Comparison of ENCODE assay signal across 14 cellular contexts in the genomic region with DNA sequence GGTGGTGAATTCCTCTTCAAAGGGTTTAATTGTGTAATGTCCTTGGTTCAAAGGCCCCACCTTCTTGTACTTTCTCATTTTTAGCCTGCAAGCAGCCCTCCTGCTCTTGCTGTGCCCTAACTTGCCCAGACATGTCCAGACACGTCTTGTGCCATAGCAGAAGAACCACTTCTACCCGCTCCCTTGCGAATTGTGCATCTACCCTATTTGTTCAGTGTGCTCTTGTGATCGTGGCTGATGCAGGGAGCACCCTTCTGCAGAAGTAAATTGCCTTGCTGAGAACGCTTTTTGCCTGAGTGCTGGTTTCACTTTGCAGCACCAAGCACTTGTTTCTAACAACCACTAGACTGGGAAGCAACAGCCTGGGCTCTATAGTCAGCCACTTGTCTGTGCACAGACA.
A peak's percentile ranks its signal among the peaks of the same experiment; 100 is the strongest.
DNase-seq lines count a peak whose midpoint lies in the region; ATAC-seq, FAIRE-seq and TF ChIP-seq lines count a peak whose summit lies in the region.
"Had no signal": no experiment of that assay in that cellular context is flagged by ENCODE, and none has a peak within 500 bp of the region (broad histone marks: within the 10 kb centered on the region; RNA-seq: fewer than 3 reads in every experiment).

No MANE protein-coding gene starts in this region.

- no peaks in the 10 kb centered on the region for H3K27me3 ChIP-seq in K562 (ENCODE audit: control insufficient read depth in 2 of 2, insufficient read depth in 2 of 2, low read length in 2 of 2)
- H3K27me3 ChIP-seq: brain microvascular endothelial cell, heart left ventricle, suprapubic skin had no signal

- FAIRE-seq in K562 (lab: Jason Lieb, UNC) = no peak

- no peak overlapping the region for H3K4me3 ChIP-seq in K562
- H3K4me3 ChIP-seq: heart left ventricle, suprapubic skin had no signal

- ATAC-seq in K562 (no peak), HG03520 (IDR thresholded peaks at IDR 0.05; ENCODE audit: unreplicated experiment) (no peak)
- ATAC-seq: heart left ventricle had no signal

- no TSS peak for BruUV-seq in K562 (replicated peaks; lab: Mats Ljungman, UMichigan)

- no peak for TF ChIP-seq CTCF in K562 (IDR thresholded peaks at IDR 0.05 in 2 of 3, conservative IDR thresholded peaks at IDR 0.05 in 1 of 3; ENCODE audit: insufficient read depth in 2 of 3, low read depth in 1 of 3, low read length in 3 of 3)

- no peak overlapping the region for H3K27ac ChIP-seq in K562 (ENCODE audit: extremely low read depth, low read depth, low read length)
- H3K27ac ChIP-seq: brain microvascular endothelial cell, heart left ventricle, suprapubic skin had no signal

- peak; percentile 1 for DNase-seq in NCI-H1105 (lab: John Stamatoyannopoulos, UW)
- DNase-seq in NCI-H1105 treated with DMSO at 0.1 percent for 48 hours (lab: John Stamatoyannopoulos, UW) = no peak
- DNase-seq in LHCN-M2 (ENCODE audit: low read depth) = peak; percentile 31
- no peak for DNase-seq in K562 (ENCODE audit: extremely low read depth in 1 of 4, low spot score in 3 of 4)
- peak; percentile 85 for DNase-seq in islet precursor cell
- no peak for DNase-seq in NCI-H226
- no peak for DNase-seq in T-helper 1 cell
- DNase-seq: activated CD4-positive, alpha-beta T cell treated with anti-CD3 and anti-CD28 coated beads, Interleukin-2, amount 50 U/mL, for 1 hour; brain microvascular endothelial cell; HCEC 1CT; heart left ventricle; stimulated activated CD4-positive, alpha-beta T cell treated with anti-CD3 and anti-CD28 coated beads, Interleukin-15, amount 100 ng/mL, for 24 hours had no signal

- H2AFZ ChIP-seq in K562 (ENCODE audit: low read depth, low read length) = no peak overlapping the region

- CTCF ChIA-PET in K562 (lab: Yijun Ruan, JAX; ENCODE audit: low intra/inter-chr PET ratio) = no interaction called here

- H3K4me2 ChIP-seq in K562 (ENCODE audit: insufficient read depth, low read length) = no peak overlapping the region

- no peaks in the 10 kb centered on the region for H3K79me2 ChIP-seq in K562 (ENCODE audit: control insufficient read depth, insufficient read depth, low read length)

- H3K36me3 ChIP-seq in K562 (ENCODE audit: control insufficient read depth, insufficient read depth, low read length) = no peaks in the 10 kb centered on the region
- H3K36me3 ChIP-seq: brain microvascular endothelial cell, suprapubic skin had no signal

- H3K9me3 ChIP-seq in K562 (replicated peaks; ENCODE audit: control insufficient read depth, insufficient read depth, low read depth, low read length) = 0 out of 2 replicates have a peak, but pooled peaks cover 4% of the 10 kb centered on the region

- no peak for TF ChIP-seq EP300 in K562 (IDR thresholded peaks at IDR 0.05; ENCODE audit: low read length)

- no peak overlapping the region for H3K9ac ChIP-seq in K562 (ENCODE audit: insufficient read depth in 1 of 2, low read depth in 2 of 2, low read length in 2 of 2)

- no peaks in the 10 kb centered on the region for H4K20me1 ChIP-seq in K562 (replicated peaks; ENCODE audit: control insufficient read depth, insufficient read depth, low read length)

- TF ChIP-seq POLR2A in K562 (conservative IDR thresholded peaks at IDR 0.05) = no peak

- TF ChIP-seq RAD21 in K562 (CRISPR knock-in tag; conservative IDR thresholded peaks at IDR 0.05 in 1 of 2, IDR thresholded peaks at IDR 0.05 in 1 of 2) = no peak

- H3K9me1 ChIP-seq in K562 (ENCODE audit: control insufficient read depth, insufficient read depth, low read length) = no peaks in the 10 kb centered on the region

- intact Hi-C loops in K562 (cut with micrococcal nuclease) = no loop called here

- WGBS in K562 (ENCODE audit: insufficient coverage, low coverage, missing lambda C conversion rate) = 2% methylated on average over 5 of the region's 5 CpGs

- no peaks in the 10 kb centered on the region for H3K4me1 ChIP-seq in K562 (replicated peaks in 1 of 2; ENCODE audit: control insufficient read depth in 2 of 2, insufficient read depth in 2 of 2, low read length in 2 of 2)
- H3K4me1 ChIP-seq: suprapubic skin had no signal

- POLR2A ChIA-PET in K562 (lab: Yijun Ruan, JAX) = no interaction called here

- in situ Hi-C loops in K562 (cut with MboI) = no loop called here

TF ChIP-seq in K562, 482 proteins besides CTCF, POLR2A, EP300 and RAD21:
- peak; percentile 90 for TF ChIP-seq ZNF561 (CRISPR knock-in tag; conservative IDR thresholded peaks at IDR 0.05)
- 0 out of 2 replicates have a peak, but pooled peaks have one; percentile 58 for TF ChIP-seq CBX1 (IDR thresholded peaks at IDR 0.05; ENCODE audit: low read depth)
- TF ChIP-seq, protein P1, sequence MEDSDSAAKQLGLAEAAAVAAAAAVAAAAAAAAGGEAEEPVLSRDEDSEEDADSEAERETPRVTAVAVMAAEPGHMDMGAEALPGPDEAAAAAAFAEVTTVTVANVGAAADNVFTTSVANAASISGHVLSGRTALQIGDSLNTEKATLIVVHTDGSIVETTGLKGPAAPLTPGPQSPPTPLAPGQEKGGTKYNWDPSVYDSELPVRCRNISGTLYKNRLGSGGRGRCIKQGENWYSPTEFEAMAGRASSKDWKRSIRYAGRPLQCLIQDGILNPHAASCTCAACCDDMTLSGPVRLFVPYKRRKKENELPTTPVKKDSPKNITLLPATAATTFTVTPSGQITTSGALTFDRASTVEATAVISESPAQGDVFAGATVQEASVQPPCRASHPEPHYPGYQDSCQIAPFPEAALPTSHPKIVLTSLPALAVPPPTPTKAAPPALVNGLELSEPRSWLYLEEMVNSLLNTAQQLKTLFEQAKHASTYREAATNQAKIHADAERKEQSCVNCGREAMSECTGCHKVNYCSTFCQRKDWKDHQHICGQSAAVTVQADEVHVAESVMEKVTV (CRISPR knock-in tag; IDR thresholded peaks at IDR 0.05) = no peak
- TF ChIP-seq ZEB2 (IDR thresholded peaks at IDR 0.05) = peak; percentile 43; the same call in 1 of the 2 replicates
- TF ChIP-seq PCBP2 (IDR thresholded peaks at IDR 0.05; ENCODE audit: low read depth, low read length, poor library complexity, severe bottlenecking) = no peak
- TF ChIP-seq TEAD2 (tag; IDR thresholded peaks at IDR 0.05) = no peak
- peak; percentile 87 for TF ChIP-seq TRIM28 (IDR thresholded peaks at IDR 0.05)
- TF ChIP-seq, protein P2, sequence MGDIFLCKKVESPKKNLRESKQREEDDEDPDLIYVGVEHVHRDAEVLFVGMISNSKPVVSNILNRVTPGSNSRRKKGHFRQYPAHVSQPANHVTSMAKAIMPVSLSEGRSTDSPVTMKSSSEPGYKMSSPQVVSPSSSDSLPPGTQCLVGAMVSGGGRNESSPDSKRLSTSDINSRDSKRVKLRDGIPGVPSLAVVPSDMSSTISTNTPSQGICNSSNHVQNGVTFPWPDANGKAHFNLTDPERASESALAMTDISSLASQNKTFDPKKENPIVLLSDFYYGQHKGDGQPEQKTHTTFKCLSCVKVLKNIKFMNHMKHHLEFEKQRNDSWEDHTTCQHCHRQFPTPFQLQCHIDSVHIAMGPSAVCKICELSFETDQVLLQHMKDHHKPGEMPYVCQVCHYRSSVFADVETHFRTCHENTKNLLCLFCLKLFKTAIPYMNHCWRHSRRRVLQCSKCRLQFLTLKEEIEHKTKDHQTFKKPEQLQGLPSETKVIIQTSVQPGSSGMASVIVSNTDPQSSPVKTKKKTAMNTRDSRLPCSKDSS (IDR thresholded peaks at IDR 0.05; ENCODE audit: low read depth, partially characterized antibody) = peak; percentile 91
- TF ChIP-seq ZNF41 (CRISPR knock-in tag; conservative IDR thresholded peaks at IDR 0.05) = no peak
- peak; percentile 96 for TF ChIP-seq CBX5 (IDR thresholded peaks at IDR 0.05; ENCODE audit: borderline replicate concordance, low read depth)
- peak in 1 of 2 experiments; percentile 97; a peak in 2 of 3 replicates for TF ChIP-seq CBX3 (IDR thresholded peaks at IDR 0.05; ENCODE audit: borderline replicate concordance in 1 of 2, low read length in 2 of 2)
- peak; percentile 14; the same call in 1 of the 2 replicates for TF ChIP-seq JUN (IDR thresholded peaks at IDR 0.05; ENCODE audit: borderline replicate concordance, low read depth, low read length)
- no peak for TF ChIP-seq JUN (CRISPR knock-in tag; IDR thresholded peaks at IDR 0.05; ENCODE audit: borderline replicate concordance)

Comparison
In these comparisons a context has a peak if more than half of its experiments do, and no peak if none do; other contexts are left out.
1. DNase-seq: peak in NCI-H1105 (single experiment), LHCN-M2 (single experiment) and islet precursor cell (single experiment); none in NCI-H1105 treated with DMSO at 0.1 percent for 48 hours (single experiment), K562 (0 of 4), NCI-H226 (single experiment) and T-helper 1 cell (0 of 5).